8 cellular contexts compared by ENCODE assay signal in the genomic region with DNA sequence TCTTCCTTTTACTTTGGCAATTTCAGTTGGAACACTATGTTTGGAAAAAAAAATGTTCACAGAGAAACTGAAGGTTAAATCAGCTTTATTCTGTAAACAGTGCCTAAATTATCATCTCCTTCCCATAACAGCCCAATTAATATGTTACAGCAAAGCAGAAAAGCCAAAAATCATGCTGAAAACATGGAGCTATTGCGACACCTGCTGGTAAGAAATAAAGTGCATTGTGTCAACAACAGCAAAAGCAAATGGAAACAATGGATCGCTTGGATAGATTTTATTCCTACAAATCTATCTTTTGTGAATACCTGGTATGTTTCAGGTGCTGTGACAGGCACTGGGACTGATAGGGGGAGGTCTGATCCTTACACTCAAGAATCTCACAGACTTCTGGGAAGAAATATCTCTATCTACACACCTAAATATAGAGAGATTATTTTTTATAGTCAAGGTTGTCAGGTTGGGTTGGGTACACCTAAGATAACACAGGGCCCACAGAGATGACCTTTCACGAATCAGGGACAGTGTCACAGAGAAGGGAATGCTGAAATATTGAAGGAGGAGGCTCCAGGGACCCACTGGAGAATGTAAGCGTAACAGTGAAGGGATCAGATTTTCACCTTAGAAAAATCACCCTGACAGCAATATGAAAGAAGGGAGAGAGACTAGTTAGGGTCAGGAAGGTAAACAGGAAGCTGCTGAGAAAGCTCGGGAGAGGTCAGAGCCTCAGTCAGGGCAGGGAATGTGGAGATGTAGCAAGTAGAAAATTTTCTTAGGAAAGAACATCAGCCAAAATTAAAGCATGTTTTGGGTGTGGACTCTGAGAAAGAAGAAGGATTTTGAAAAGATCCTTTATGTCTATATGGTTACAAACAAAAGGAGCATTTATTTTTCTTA. TPM values are rescaled to one million over a fixed set of nuclear protein-coding genes. Genes with fewer than 3 reads are reported as not detected.
A peak's percentile ranks its signal among the peaks of the same experiment; 100 is the strongest.
DNase-seq lines count a peak whose midpoint lies in the region; ATAC-seq and TF ChIP-seq lines count a peak whose summit lies in the region.

No MANE protein-coding gene starts in this region.

- H3K4me1 Mint-ChIP-seq in activated T-helper 1 cell treated with anti-CD3 and anti-CD28 coated beads, Interleukin-12 subunit alpha, Interleukin-12 subunit beta, Interleukin-2, Interleukin-4 antibody, amounts not matched to agents 30 ng/mL and 10 ng/mL and 1 ng/mL, durations not matched to agents 14 hours and 24 hours and 36 hours (ENCODE audit: low read depth): no peaks in the 10 kb centered on the region

- H3K36me3 Mint-ChIP-seq in activated T-helper 1 cell treated with anti-CD3 and anti-CD28 coated beads, Interleukin-12 subunit alpha, Interleukin-12 subunit beta, Interleukin-2, Interleukin-4 antibody, amounts not matched to agents 30 ng/mL and 10 ng/mL and 1 ng/mL, durations not matched to agents 14 hours and 24 hours and 36 hours (ENCODE audit: low read depth): no peaks in the 10 kb centered on the region

- H3K9me3 Mint-ChIP-seq in activated T-helper 1 cell treated with anti-CD3 and anti-CD28 coated beads, Interleukin-12 subunit alpha, Interleukin-12 subunit beta, Interleukin-2, Interleukin-4 antibody, amounts not matched to agents 30 ng/mL and 10 ng/mL and 1 ng/mL, durations not matched to agents 14 hours and 24 hours and 36 hours: no peaks in the 10 kb centered on the region

- intact Hi-C loops in activated T-helper 1 cell treated with anti-CD3 and anti-CD28 coated beads, Interleukin-12 subunit alpha, Interleukin-12 subunit beta, Interleukin-2, Interleukin-4 antibody, amounts not matched to agents 30 ng/mL and 10 ng/mL and 1 ng/mL, durations not matched to agents 14 hours and 24 hours and 36 hours (cut with micrococcal nuclease): loop anchor here (1.0 kb wide), 1 partner anchor 43 kb away; the partner anchor contains the start of genes CRYZ and TYW3

- no peak overlapping the region for H3K4me3 ChIP-seq in retinal pigment epithelial cell (ENCODE audit: low read length)

- peak; percentile 69 for ATAC-seq in GM18873 (IDR thresholded peaks at IDR 0.05; ENCODE audit: low FRiP score, unreplicated experiment)
- ATAC-seq in HG03565 (IDR thresholded peaks at IDR 0.05; ENCODE audit: unreplicated experiment): peak; percentile 76

- H3K27me3 Mint-ChIP-seq in activated T-helper 1 cell treated with anti-CD3 and anti-CD28 coated beads, Interleukin-12 subunit alpha, Interleukin-12 subunit beta, Interleukin-2, Interleukin-4 antibody, amounts not matched to agents 30 ng/mL and 10 ng/mL and 1 ng/mL, durations not matched to agents 14 hours and 24 hours and 36 hours (ENCODE audit: insufficient read depth): peaks cover 5% of the 10 kb centered on the region

- TF ChIP-seq CTCF in retinal pigment epithelial cell (conservative IDR thresholded peaks at IDR 0.05; ENCODE audit: low read depth, low read length): peak; percentile 76

- no peak overlapping the region for H3K27ac Mint-ChIP-seq in activated T-helper 1 cell treated with anti-CD3 and anti-CD28 coated beads, Interleukin-12 subunit alpha, Interleukin-12 subunit beta, Interleukin-2, Interleukin-4 antibody, amounts not matched to agents 30 ng/mL and 10 ng/mL and 1 ng/mL, durations not matched to agents 14 hours and 24 hours and 36 hours

- no peak overlapping the region for H3K4me3 Mint-ChIP-seq in activated T-helper 1 cell treated with anti-CD3 and anti-CD28 coated beads, Interleukin-12 subunit alpha, Interleukin-12 subunit beta, Interleukin-2, Interleukin-4 antibody, amounts not matched to agents 30 ng/mL and 10 ng/mL and 1 ng/mL, durations not matched to agents 14 hours and 24 hours and 36 hours

- peak; percentile 80 for DNase-seq in COR-L47 (lab: John Stamatoyannopoulos, UW)
- peak; percentile 85 for DNase-seq in NCI-H748 treated with DMSO at 0.1 percent for 48 hours (lab: John Stamatoyannopoulos, UW)
- DNase-seq in activated T-helper 1 cell treated with anti-CD3 and anti-CD28 coated beads, Interleukin-12 subunit alpha, Interleukin-12 subunit beta, Interleukin-2, Interleukin-4 antibody, amounts not matched to agents 30 ng/mL and 10 ng/mL and 1 ng/mL, durations not matched to agents 14 hours and 24 hours and 36 hours (ENCODE audit: low spot score): peak; percentile 5
- peak; percentile 67 for DNase-seq in glomerular visceral epithelial cell (ENCODE audit: extremely low spot score)
- no peak for DNase-seq in retinal pigment epithelial cell (ENCODE audit: low read depth)
- DNase-seq in germinal center (ENCODE audit: low spot score): no peak

RNA-seq across cellular contexts. Expression of gene ERICH3, which starts 16.5 kb away (rescaled TPM):
- not detected in 2 replicates for total RNA-seq in activated T-helper 1 cell treated with anti-CD3 and anti-CD28 coated beads, Interleukin-12 subunit alpha, Interleukin-12 subunit beta, Interleukin-2, Interleukin-4 antibody, amounts not matched to agents 30 ng/mL and 10 ng/mL and 1 ng/mL, durations not matched to agents 14 hours and 24 hours and 36 hours

RNA-seq across cellular contexts. Expression of gene CRYZ, which starts 42.8 kb away (rescaled TPM):
- 13.7 and 16.8 TPM in 2 replicates for total RNA-seq in activated T-helper 1 cell treated with anti-CD3 and anti-CD28 coated beads, Interleukin-12 subunit alpha, Interleukin-12 subunit beta, Interleukin-2, Interleukin-4 antibody, amounts not matched to agents 30 ng/mL and 10 ng/mL and 1 ng/mL, durations not matched to agents 14 hours and 24 hours and 36 hours

RNA-seq across cellular contexts. Expression of gene TYW3, which starts 42.9 kb away (rescaled TPM):
- 33.7 and 39.7 TPM in 2 replicates for total RNA-seq in activated T-helper 1 cell treated with anti-CD3 and anti-CD28 coated beads, Interleukin-12 subunit alpha, Interleukin-12 subunit beta, Interleukin-2, Interleukin-4 antibody, amounts not matched to agents 30 ng/mL and 10 ng/mL and 1 ng/mL, durations not matched to agents 14 hours and 24 hours and 36 hours

Comparison
In these comparisons a context has a peak if more than half of its experiments do, and no peak if none do; other contexts are left out.
1. DNase-seq: peak in COR-L47 (single experiment), NCI-H748 treated with DMSO at 0.1 percent for 48 hours (single experiment), activated T-helper 1 cell treated with anti-CD3 and anti-CD28 coated beads, Interleukin-12 subunit alpha, Interleukin-12 subunit beta, Interleukin-2, Interleukin-4 antibody, amounts not matched to agents 30 ng/mL and 10 ng/mL and 1 ng/mL, durations not matched to agents 14 hours and 24 hours and 36 hours (single experiment) and glomerular visceral epithelial cell (single experiment); none in retinal pigment epithelial cell (single experiment) and germinal center (single experiment).